Comparison of ENCODE assay signal across 21 cellular contexts in genomic region chr7:74684473-74684872, GRCh38.
"Had no signal": no experiment of that assay in that cellular context is flagged by ENCODE, and none has a peak within 500 bp of the region (broad histone marks: within the 10 kb centered on the region; RNA-seq: fewer than 3 reads in every experiment).

No MANE protein-coding gene starts in this region.

- H3K4me3 ChIP-seq: dorsolateral prefrontal cortex, tibial nerve, uterus had no signal

- H3K27ac ChIP-seq: dorsolateral prefrontal cortex, epithelial cell of prostate, tibial nerve, uterus, WERI-Rb-1 had no signal

- H3K36me3 ChIP-seq: uterus had no signal

- H3K4me1 ChIP-seq: uterus had no signal

- H3K9me3 ChIP-seq: tibial nerve, uterus had no signal

- H3K27ac Mint-ChIP-seq: activated CD8-positive, alpha-beta memory T cell treated with anti-CD3 and anti-CD28 coated beads, Interleukin-2, amount 10 ng/mL, durations not matched to agents 7 days and 5 days; activated T-helper 2 cell treated with anti-CD3 and anti-CD28 coated beads, Interferon-gamma antibody, Interleukin-2, Interleukin-4, amounts not matched to agents 10 μg/mL and 5 μg/mL and 100 μg/mL, durations not matched to agents 14 hours and 24 hours and 36 hours; endodermal cell; nephron progenitor cell had no signal

- H3K27me3 ChIP-seq: dorsolateral prefrontal cortex, tibial nerve, uterus had no signal

- H3K4me3 Mint-ChIP-seq: activated CD4-positive, alpha-beta T cell treated with anti-CD3 and anti-CD28 coated beads for 36 hours; activated CD8-positive, alpha-beta memory T cell treated with anti-CD3 and anti-CD28 coated beads, Interleukin-2, amount 10 ng/mL, durations not matched to agents 7 days and 5 days; endodermal cell; nephron progenitor cell had no signal

- H3K9me3 Mint-ChIP-seq: activated T-helper 2 cell treated with anti-CD3 and anti-CD28 coated beads, Interferon-gamma antibody, Interleukin-2, Interleukin-4, amounts not matched to agents 10 μg/mL and 5 μg/mL and 100 μg/mL, durations not matched to agents 14 hours and 24 hours and 36 hours; endodermal cell had no signal

- ATAC-seq: activated CD4-positive, alpha-beta T cell treated with anti-CD3 and anti-CD28 coated beads for 36 hours; activated CD8-positive, alpha-beta memory T cell treated with anti-CD3 and anti-CD28 coated beads, Interleukin-2, amount 10 ng/mL, durations not matched to agents 7 days and 5 days; left colon had no signal

- H3K27me3 Mint-ChIP-seq: activated CD4-positive, alpha-beta T cell treated with anti-CD3 and anti-CD28 coated beads for 36 hours; activated CD8-positive, alpha-beta memory T cell treated with anti-CD3 and anti-CD28 coated beads, Interleukin-2, amount 10 ng/mL, durations not matched to agents 7 days and 5 days had no signal

- DNase-seq: activated CD4-positive, alpha-beta T cell treated with anti-CD3 and anti-CD28 coated beads for 36 hours; activated CD4-positive, alpha-beta T cell treated with anti-CD3 and anti-CD28 coated beads, Interleukin-2, amount 50 U/mL, for 48 hours; activated CD8-positive, alpha-beta memory T cell treated with anti-CD3 and anti-CD28 coated beads, Interleukin-2, amount 10 ng/mL, durations not matched to agents 7 days and 5 days; activated naive CD4-positive, alpha-beta T cell treated with Interleukin-2 at 50 U/mL for 16 hours; dorsolateral prefrontal cortex; endodermal cell; foreskin melanocyte; glutamatergic neuron; hippocampal formation; left colon; midbrain; nephron progenitor cell; nucleus accumbens; retina; stimulated activated naive CD4-positive, alpha-beta T cell treated with Interleukin-2 at 50 U/mL for 16 hours; substantia nigra; uterus; WERI-Rb-1 had no signal
